Comparison of ENCODE assay signal across 21 cellular contexts in genomic region chr7:141884544-141885227, GRCh38. TPM values are rescaled to one million over a fixed set of nuclear protein-coding genes. Genes with fewer than 3 reads are reported as not detected.
DNase-seq lines count a peak whose midpoint lies in the region; ATAC-seq and TF ChIP-seq lines count a peak whose summit lies in the region.
"Had no signal": no experiment of that assay in that cellular context is flagged by ENCODE, and none has a peak within 500 bp of the region (broad histone marks: within the 10 kb centered on the region; RNA-seq: fewer than 3 reads in every experiment).

No MANE protein-coding gene starts in this region.

- no peaks in the 10 kb centered on the region for H3K9me3 Mint-ChIP-seq in progenitor cell of endocrine pancreas (ENCODE audit: low read depth)

- H3K4me1 ChIP-seq in OCI-LY3 (ENCODE audit: low read length) (peaks cover 50% of the 10 kb centered on the region), BE2C (no peaks in the 10 kb centered on the region), osteoblast (ENCODE audit: insufficient read depth, low read length) (no peaks in the 10 kb centered on the region)

- TF ChIP-seq POLR2A in GM18505 (IDR thresholded peaks at IDR 0.05; ENCODE audit: borderline replicate concordance, extremely low read depth, insufficient read depth, insufficient read length) = no peak

- no peaks in the 10 kb centered on the region for H3K4me1 Mint-ChIP-seq in progenitor cell of endocrine pancreas (ENCODE audit: low read depth)
- H3K4me1 Mint-ChIP-seq: brain, endodermal cell had no signal

- no peak for TF ChIP-seq CTCF in OCI-LY3 (IDR thresholded peaks at IDR 0.05; ENCODE audit: low read depth, low read length)
- TF ChIP-seq CTCF in BE2C (IDR thresholded peaks at IDR 0.05; ENCODE audit: low read depth, low read length) = no peak
- no peak for TF ChIP-seq CTCF in osteoblast (IDR thresholded peaks at IDR 0.05; ENCODE audit: extremely low read depth, low read depth, low read length)
- no peak for TF ChIP-seq CTCF in progenitor cell of endocrine pancreas (IDR thresholded peaks at IDR 0.05; ENCODE audit: unreplicated experiment)

- no peak overlapping the region for H3K27ac Mint-ChIP-seq in progenitor cell of endocrine pancreas
- H3K27ac Mint-ChIP-seq: activated T-helper 1 cell treated with anti-CD3 and anti-CD28 coated beads, Interleukin-12 subunit alpha, Interleukin-12 subunit beta, Interleukin-2, Interleukin-4 antibody, amounts not matched to agents 30 ng/mL and 10 ng/mL and 1 ng/mL, durations not matched to agents 14 hours and 24 hours and 36 hours; brain; endodermal cell had no signal

- H3K4me3 ChIP-seq in OCI-LY3 (ENCODE audit: low read length) (peak overlapping the region; percentile 44), BE2C (ENCODE audit: low read depth, low read length) (no peak overlapping the region), osteoblast (ENCODE audit: insufficient read depth, low read length) (no peak overlapping the region)
- H3K4me3 ChIP-seq: BLaER1 treated with 17β-estradiol and CSF1 and Interleukin-3, amounts not matched to agents 10 nM and 100 nM had no signal

- H3K4me3 Mint-ChIP-seq in progenitor cell of endocrine pancreas (ENCODE audit: low read depth) = no peak overlapping the region
- H3K4me3 Mint-ChIP-seq: activated T-helper 1 cell treated with anti-CD3 and anti-CD28 coated beads, Interleukin-12 subunit alpha, Interleukin-12 subunit beta, Interleukin-2, Interleukin-4 antibody, amounts not matched to agents 30 ng/mL and 10 ng/mL and 1 ng/mL, durations not matched to agents 14 hours and 24 hours and 36 hours; brain; endodermal cell had no signal

- H4K20me1 ChIP-seq in OCI-LY3 (ENCODE audit: insufficient read depth, low read length) = no peaks in the 10 kb centered on the region
- H4K20me1 ChIP-seq in osteoblast (ENCODE audit: insufficient read depth, low read length) = no peaks in the 10 kb centered on the region
- H4K20me1 ChIP-seq: BLaER1 treated with 17β-estradiol and CSF1 and Interleukin-3, amounts not matched to agents 10 nM and 100 nM had no signal

- H3K4me2 ChIP-seq in OCI-LY3 (ENCODE audit: low read length) (peak overlapping the region; percentile 86), osteoblast (ENCODE audit: insufficient read depth, low read length) (no peak overlapping the region)

- peaks cover 3% of the 10 kb centered on the region for H3K36me3 ChIP-seq in OCI-LY3 (replicated peaks; ENCODE audit: low read depth, low read length)
- no peaks in the 10 kb centered on the region for H3K36me3 ChIP-seq in BE2C
- H3K36me3 ChIP-seq in osteoblast (ENCODE audit: insufficient read depth, low read length) = no peaks in the 10 kb centered on the region
- H3K36me3 ChIP-seq: BLaER1 treated with 17β-estradiol and CSF1 and Interleukin-3, amounts not matched to agents 10 nM and 100 nM; neutrophil had no signal

- no peaks in the 10 kb centered on the region for H3K36me3 Mint-ChIP-seq in progenitor cell of endocrine pancreas (ENCODE audit: insufficient read depth)
- H3K36me3 Mint-ChIP-seq: brain had no signal

- no peaks in the 10 kb centered on the region for H3K27me3 Mint-ChIP-seq in progenitor cell of endocrine pancreas

- H3K27ac ChIP-seq in OCI-LY3 (ENCODE audit: low read length) = peak overlapping the region; percentile 90
- H3K27ac ChIP-seq in osteoblast (ENCODE audit: low read depth, low read length) = no peak overlapping the region
- H3K27ac ChIP-seq: HL-60, neutrophil had no signal

- H3K27me3 ChIP-seq in OCI-LY3 (ENCODE audit: low read depth, low read length) = no peaks in the 10 kb centered on the region
- no peaks in the 10 kb centered on the region for H3K27me3 ChIP-seq in BE2C
- no peaks in the 10 kb centered on the region for H3K27me3 ChIP-seq in osteoblast (ENCODE audit: insufficient read depth, low read length)
- H3K27me3 ChIP-seq: BLaER1 treated with 17β-estradiol and CSF1 and Interleukin-3, amounts not matched to agents 10 nM and 100 nM; neutrophil had no signal

- H3K9ac ChIP-seq in OCI-LY3 (ENCODE audit: low read length) = peak overlapping the region; percentile 63
- H3K9ac ChIP-seq: BLaER1 treated with 17β-estradiol and CSF1 and Interleukin-3, amounts not matched to agents 10 nM and 100 nM had no signal

- DNase-seq in BE2C (no peak), osteoblast (ENCODE audit: insufficient read length, low spot score, missing footprints) (no peak), occipital lobe (lab: John Stamatoyannopoulos, UW) (no peak), progenitor cell of endocrine pancreas (ENCODE audit: low spot score, unreplicated experiment) (no peak)
- DNase-seq: activated CD4-positive, alpha-beta T cell treated with anti-CD3 and anti-CD28 coated beads for 1 hour; endodermal cell; glutamatergic neuron; NCI-H510A treated with DMSO at 0.1 percent for 48 hours; SHP77; stimulated activated naive CD4-positive, alpha-beta T cell had no signal

- H3K79me2 ChIP-seq in OCI-LY3 (ENCODE audit: low read length) = no peaks in the 10 kb centered on the region
- H3K79me2 ChIP-seq in osteoblast (ENCODE audit: insufficient read depth, low read length) = no peaks in the 10 kb centered on the region

- peak; percentile 92 for ATAC-seq in GM18505 (IDR thresholded peaks at IDR 0.05; ENCODE audit: unreplicated experiment)
- peak; percentile 84 for ATAC-seq in GM19463 (IDR thresholded peaks at IDR 0.05; ENCODE audit: unreplicated experiment)
- ATAC-seq in HG03039 (IDR thresholded peaks at IDR 0.05; ENCODE audit: unreplicated experiment) = peak; percentile 70

- H2AFZ ChIP-seq in OCI-LY3 (ENCODE audit: low read depth, low read length) (peak overlapping the region; percentile 71), osteoblast (ENCODE audit: low read length) (no peak overlapping the region)

- H3K9me3 ChIP-seq in OCI-LY3 (ENCODE audit: insufficient read depth, low read length) (peaks cover 3% of the 10 kb centered on the region; the same call in 1 of the 2 replicates), BE2C (no peaks in the 10 kb centered on the region), osteoblast (ENCODE audit: low read depth, low read length) (peaks cover 2% of the 10 kb centered on the region)
- H3K9me3 ChIP-seq: neutrophil had no signal

RNA-seq across cellular contexts. Expression of gene OR9A4, which starts 31.5 kb away (rescaled TPM):
- polyA plus RNA-seq in BE2C (2012; ENCODE audit: insufficient read depth, insufficient read length, low read depth) = not detected
- total RNA-seq in osteoblast (not detected in 2 replicates), occipital lobe (0.31 TPM), progenitor cell of endocrine pancreas (0.31 TPM in 1 of 2 replicates, not detected in the other)
- total RNA-seq: activated T-helper 1 cell treated with anti-CD3 and anti-CD28 coated beads, Interleukin-12 subunit alpha, Interleukin-12 subunit beta, Interleukin-2, Interleukin-4 antibody, amounts not matched to agents 30 ng/mL and 10 ng/mL and 1 ng/mL, durations not matched to agents 14 hours and 24 hours and 36 hours; endodermal cell; MCF 10A had no signal
- polyA plus RNA-seq: liver had no signal

RNA-seq across cellular contexts. Expression of gene PRSS37, which starts 43.4 kb away (rescaled TPM):
- polyA plus RNA-seq in BE2C (2012; ENCODE audit: insufficient read depth, insufficient read length, low read depth) = not detected
- not detected in 2 replicates for total RNA-seq in osteoblast
- total RNA-seq in occipital lobe = not detected
- not detected in 2 replicates for total RNA-seq in progenitor cell of endocrine pancreas
- total RNA-seq: activated T-helper 1 cell treated with anti-CD3 and anti-CD28 coated beads, Interleukin-12 subunit alpha, Interleukin-12 subunit beta, Interleukin-2, Interleukin-4 antibody, amounts not matched to agents 30 ng/mL and 10 ng/mL and 1 ng/mL, durations not matched to agents 14 hours and 24 hours and 36 hours; endodermal cell; liver; MCF 10A had no signal
